In the genomic region with DNA sequence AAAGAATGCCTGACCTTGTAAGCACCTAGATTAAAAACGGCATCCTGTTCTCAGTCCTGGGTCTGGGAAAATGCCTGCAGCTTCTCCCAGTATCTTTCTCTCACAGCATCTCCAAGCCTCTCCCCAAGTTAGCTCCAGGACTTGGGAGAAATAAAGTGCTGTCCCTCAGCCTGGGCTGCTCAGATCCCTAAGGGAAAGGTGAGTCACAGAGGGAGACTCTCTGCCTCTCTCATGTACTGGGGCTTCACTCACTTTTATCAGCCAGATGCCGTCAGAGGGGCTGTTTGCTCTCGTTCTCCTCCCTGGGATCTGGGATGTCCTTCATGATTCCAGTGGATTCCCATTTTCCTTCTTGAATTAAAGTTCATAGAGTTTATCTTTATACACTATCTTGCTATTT, we compare ENCODE assay signal across 1 cellular context.
TF ChIP-seq lines count a peak whose summit lies in the region.

No MANE protein-coding gene starts in this region.

TF ChIP-seq in IMR-90, 13 proteins besides CTCF, POLR2A, EP300 and RAD21 (continued from another document):
- no peak for TF ChIP-seq USF2 (IDR thresholded peaks at IDR 0.05; ENCODE audit: low read depth, low read length)
- TF ChIP-seq ELK1 (IDR thresholded peaks at IDR 0.05; ENCODE audit: borderline replicate concordance, low read depth, low read length): no peak
- TF ChIP-seq MXI1 (IDR thresholded peaks at IDR 0.05; ENCODE audit: borderline replicate concordance, low read depth, low read length): no peak
- TF ChIP-seq MAFK (IDR thresholded peaks at IDR 0.05; ENCODE audit: low read depth, low read length): no peak
- TF ChIP-seq SMC3 (IDR thresholded peaks at IDR 0.05; ENCODE audit: low read depth, low read length): no peak
- TF ChIP-seq CEBPB (IDR thresholded peaks at IDR 0.05; ENCODE audit: low read depth, low read length): no peak
- no peak for TF ChIP-seq RFX5 (IDR thresholded peaks at IDR 0.05; ENCODE audit: low read depth, low read length)
- no peak for TF ChIP-seq BHLHE40 (IDR thresholded peaks at IDR 0.05; ENCODE audit: low read depth, low read length)
TF ChIP-seq in IMR-90: peak in this region for 0.
